In genomic region chr14:90467501-90467900, GRCh38 we compare ENCODE assay signal across 18 cellular contexts.
"Had no signal": no experiment of that assay in that cellular context is flagged by ENCODE, and none has a peak within 500 bp of the region (broad histone marks: within the 10 kb centered on the region; RNA-seq: fewer than 3 reads in every experiment).

No MANE protein-coding gene starts in this region.

- H3K27ac Mint-ChIP-seq: effector memory CD8-positive, alpha-beta T cell; naive thymus-derived CD8-positive, alpha-beta T cell had no signal

- H3K4me3 ChIP-seq: lower lobe of right lung, pancreas, right lobe of liver, thyroid gland, vagina had no signal

- H3K4me3 Mint-ChIP-seq: effector memory CD8-positive, alpha-beta T cell; naive thymus-derived CD8-positive, alpha-beta T cell; stimulated activated naive CD8-positive, alpha-beta T cell treated with anti-CD3 and anti-CD28 coated beads, Interleukin-15, amount 100 ng/mL, for 72 hours had no signal

- H3K4me1 Mint-ChIP-seq: naive thymus-derived CD8-positive, alpha-beta T cell; stimulated activated naive CD8-positive, alpha-beta T cell treated with anti-CD3 and anti-CD28 coated beads, Interleukin-15, amount 100 ng/mL, for 72 hours had no signal

- DNase-seq: cortex of kidney; effector memory CD8-positive, alpha-beta T cell; left colon; left ventricle myocardium superior; lower lobe of right lung; naive thymus-derived CD8-positive, alpha-beta T cell; occipital lobe; pancreas; right lobe of liver; small intestine; stimulated activated CD4-positive, alpha-beta T cell treated with anti-CD3 and anti-CD28 coated beads, Interleukin-15, amount 100 ng/mL, for 24 hours; stimulated activated CD4-positive, alpha-beta T cell treated with anti-CD3 and anti-CD28 coated beads, Interleukin-4, amount 100 ng/mL, for 1 hour; stimulated activated CD8-positive, alpha-beta memory T cell treated with anti-CD3 and anti-CD28 coated beads, Interleukin-4, amount 100 ng/mL, for 48 hours; stimulated activated naive CD4-positive, alpha-beta T cell; stimulated activated naive CD8-positive, alpha-beta T cell treated with anti-CD3 and anti-CD28 coated beads, Interleukin-15, amount 100 ng/mL, for 72 hours; thyroid gland; trophoblast cell had no signal
